8 cellular contexts compared by ENCODE assay signal in genomic region chr2:234248213-234248710, GRCh38.
DNase-seq lines count a peak whose midpoint lies in the region; ATAC-seq, FAIRE-seq and TF ChIP-seq lines count a peak whose summit lies in the region.
"Not testable (repeated sequence)": the region's sequence is repeated elsewhere in the genome, so short reads cannot be mapped to it uniquely, and the experiment has no call there.

No MANE protein-coding gene starts in this region.

- not testable (repeated sequence) for H2BK20ac ChIP-seq in IMR-90 (ENCODE audit: low read depth, low read length)

- not testable (repeated sequence) for H3K27me3 ChIP-seq in IMR-90 (ENCODE audit: control insufficient read depth, insufficient read depth, low read length); Panc1 (ENCODE audit: control insufficient read depth, insufficient read depth, low read length); SK-N-SH (ENCODE audit: insufficient read depth); keratinocyte (ENCODE audit: control insufficient read depth, extremely low read depth, insufficient read depth, low read length); neuronal stem cell (ENCODE audit: control insufficient read depth in 3 of 3, insufficient read depth in 3 of 3, low read depth in 1 of 3, low read length in 3 of 3)

- H3K4me1 Mint-ChIP-seq in MCF 10A (ENCODE audit: insufficient read depth, unreplicated experiment): peaks cover 69% of the 10 kb centered on the region

- not testable (repeated sequence) for TF ChIP-seq RAD21 in IMR-90 (IDR thresholded peaks at IDR 0.05; ENCODE audit: low read length); SK-N-SH (IDR thresholded peaks at IDR 0.05; ENCODE audit: low read length)

- POLR2A ChIA-PET in IMR-90 (lab: Charles Lee; ENCODE audit: unreplicated experiment); Panc1 (lab: Charles Lee); SK-N-SH (lab: Yijun Ruan, JAX): not testable (repeated sequence)
- POLR2A ChIA-PET in MCF 10A (lab: Yijun Ruan, JAX): interaction anchor here (1.4 to 2.8 kb wide), 2 partner anchors 10 to 108 kb away, joined by 3 to 15 read pairs; no protein-coding TSS in a partner anchor

- H2BK5ac ChIP-seq in IMR-90 (ENCODE audit: low read depth, low read length, poor library complexity, severe bottlenecking); neuronal stem cell (ENCODE audit: low read length): not testable (repeated sequence)

- not testable (repeated sequence) for H3K18ac ChIP-seq in IMR-90 (ENCODE audit: low read depth, low read length); neuronal stem cell (ENCODE audit: low read length)

- intact Hi-C loops in IMR-90 (cut with micrococcal nuclease); MCF 10A (cut with micrococcal nuclease): not testable (repeated sequence)
- intact Hi-C loops in Panc1 (cut with micrococcal nuclease; ENCODE audit: unreplicated experiment): loop anchor here (10.0 kb wide), 1 partner anchor 63 kb away; no protein-coding TSS in a partner anchor

- not testable (repeated sequence) for H2BK12ac ChIP-seq in neuronal stem cell (ENCODE audit: low read length)

- not testable (repeated sequence) for ATAC-seq in IMR-90 (ENCODE audit: low read depth); Panc1

- not testable (repeated sequence) for H3K23ac ChIP-seq in IMR-90 (ENCODE audit: low read depth, low read length); neuronal stem cell (ENCODE audit: low read depth, low read length, poor library complexity)

- H3K4me2 ChIP-seq in IMR-90 (ENCODE audit: low read depth, low read length); SK-N-SH; keratinocyte (ENCODE audit: control insufficient read depth, extremely low read depth, insufficient read depth, low read depth, low read length); neuronal stem cell (ENCODE audit: insufficient read depth, low read length, poor library complexity, severe bottlenecking): not testable (repeated sequence)

- not testable (repeated sequence) for H3K9me1 ChIP-seq in IMR-90 (ENCODE audit: insufficient read depth, low read length); keratinocyte (ENCODE audit: control insufficient read depth, extremely low read depth, insufficient read depth, low read length)

- 100% methylated on average over 2 of the region's 10 CpGs; no CpG with 5 or more reads in 1 of the 2 experiments for WGBS in IMR-90 (ENCODE audit: extremely low coverage in 2 of 2, insufficient read length in 1 of 2), 2 experiments
- WGBS in SK-N-SH (ENCODE audit: low lambda C conversion rate): 86% methylated on average over 10 of the region's 10 CpGs
- WGBS in neuronal stem cell (ENCODE audit: extremely low coverage in 2 of 2, insufficient read length in 2 of 2, insufficient replicate concordance in 1 of 2), 2 donors: no CpG with 5 or more reads among the region's 10 CpGs

- H2AFZ ChIP-seq in IMR-90 (replicated peaks; ENCODE audit: low read length, poor library complexity); SK-N-SH (ENCODE audit: low read depth); keratinocyte (ENCODE audit: control insufficient read depth, low read length); neuronal stem cell (ENCODE audit: low read length): not testable (repeated sequence)

- peak; percentile 21 for DNase-seq in A172 (ENCODE audit: low spot score)
- DNase-seq in IMR-90; Panc1 (ENCODE audit: low read depth, low spot score); SK-N-SH; MCF 10A (ENCODE audit: unreplicated experiment); epithelial cell of prostate (ENCODE audit: low read depth, low spot score); keratinocyte (ENCODE audit: low read depth, low spot score); neuronal stem cell (ENCODE audit: low spot score): not testable (repeated sequence)

- H2BK120ac ChIP-seq in IMR-90 (ENCODE audit: low read depth, low read length): peak overlapping the region; percentile 33; the same call in 1 of the 2 replicates
- H2BK120ac ChIP-seq in neuronal stem cell (ENCODE audit: low read depth, low read length): not testable (repeated sequence)

- H4K20me1 ChIP-seq in IMR-90 (ENCODE audit: insufficient read depth, low read length); SK-N-SH (ENCODE audit: insufficient read depth); keratinocyte (ENCODE audit: control insufficient read depth, extremely low read depth, insufficient read depth, low read length): not testable (repeated sequence)

- not testable (repeated sequence) for FAIRE-seq in keratinocyte (lab: Jason Lieb, UNC)

- H3K9me2 ChIP-seq in SK-N-SH: not testable (repeated sequence)

- not testable (repeated sequence) for H3K56ac ChIP-seq in IMR-90 (ENCODE audit: extremely low read depth, insufficient read depth, low read length)

- not testable (repeated sequence) for H3K9me3 Mint-ChIP-seq in MCF 10A (ENCODE audit: unreplicated experiment)

- not testable (repeated sequence) for H3K4ac ChIP-seq in IMR-90 (ENCODE audit: low read depth, low read length); neuronal stem cell (ENCODE audit: low read length)

- H3K4me1 ChIP-seq in IMR-90 (ENCODE audit: control insufficient read depth, insufficient read depth, low read length) (peaks cover 19% of the 10 kb centered on the region), Panc1 (ENCODE audit: control insufficient read depth, insufficient read depth, low read length) (peaks cover 60% of the 10 kb centered on the region), SK-N-SH (ENCODE audit: control insufficient read depth in 1 of 2, insufficient read depth in 2 of 2, low read depth in 1 of 2, low read length in 1 of 2) (peaks cover 0 to 51% of the 10 kb centered on the region in 2 experiments), keratinocyte (ENCODE audit: control insufficient read depth, extremely low read depth, insufficient read depth, low read length) (peaks cover 77% of the 10 kb centered on the region)
- H3K4me1 ChIP-seq in neuronal stem cell (ENCODE audit: control insufficient read depth in 2 of 2, insufficient read depth in 1 of 2, low read depth in 1 of 2, low read length in 2 of 2): not testable (repeated sequence)

- H3K79me2 ChIP-seq in SK-N-SH (ENCODE audit: insufficient read depth); keratinocyte (ENCODE audit: control insufficient read depth, insufficient read depth, low read length): not testable (repeated sequence)

- in situ Hi-C loops in IMR-90 (cut with MboI; ENCODE audit: low sequenced_read_pairs); Panc1 (cut with HindIII; ENCODE audit: low pct_unique_long_range_greater_than_20kb, low sequenced_read_pairs): not testable (repeated sequence)

- not testable (repeated sequence) for H3K9me3 ChIP-seq in IMR-90 (ENCODE audit: control insufficient read depth, insufficient read depth, low read length); SK-N-SH; keratinocyte (ENCODE audit: control insufficient read depth, low read depth, low read length); neuronal stem cell (replicated peaks in 1 of 2; ENCODE audit: control insufficient read depth in 2 of 2, insufficient read depth in 1 of 2, low read depth in 1 of 2, low read length in 2 of 2)
- peaks cover 13% of the 10 kb centered on the region; the same call in 1 of the 2 replicates for H3K9me3 ChIP-seq in Panc1 (ENCODE audit: control insufficient read depth, insufficient read depth, low read depth, low read length)

- not testable (repeated sequence) for H4K8ac ChIP-seq in IMR-90 (ENCODE audit: low read depth in 2 of 2, low read length in 2 of 2); neuronal stem cell (ENCODE audit: low read depth, low read length)

- not testable (repeated sequence) for TF ChIP-seq CTCF in IMR-90 (conservative IDR thresholded peaks at IDR 0.05; ENCODE audit: low read depth, low read length); Panc1 (IDR thresholded peaks at IDR 0.05); SK-N-SH (IDR thresholded peaks at IDR 0.05); MCF 10A (IDR thresholded peaks at IDR 0.05; ENCODE audit: unreplicated experiment); keratinocyte (optimal IDR thresholded peaks at IDR 0.05 in 1 of 3, IDR thresholded peaks at IDR 0.05 in 1 of 3, conservative IDR thresholded peaks at IDR 0.05 in 1 of 3; ENCODE audit: extremely low read depth in 1 of 3, insufficient read depth in 2 of 3, low read length in 3 of 3)

- not testable (repeated sequence) for H3K4me3 ChIP-seq in IMR-90 (ENCODE audit: insufficient read depth, low read depth, low read length); Panc1 (ENCODE audit: low read depth in 2 of 2, low read length in 2 of 2); SK-N-SH (ENCODE audit: low read depth in 2 of 2, low read length in 1 of 2); keratinocyte (ENCODE audit: control insufficient read depth in 2 of 3, extremely low read depth in 1 of 3, insufficient read depth in 2 of 3, low read depth in 1 of 3, low read length in 3 of 3); neuronal stem cell (ENCODE audit: low read length in 2 of 2)

- not testable (repeated sequence) for H3K9ac ChIP-seq in IMR-90 (ENCODE audit: low read depth, low read length); SK-N-SH; neuronal stem cell (ENCODE audit: low read depth, low read length, poor library complexity)
- peak overlapping the region; percentile 83 for H3K9ac ChIP-seq in keratinocyte (ENCODE audit: control insufficient read depth, extremely low read depth, insufficient read depth, low read length)

- TF ChIP-seq EP300 in SK-N-SH (IDR thresholded peaks at IDR 0.05; ENCODE audit: borderline replicate concordance in 1 of 2, low read depth in 1 of 2, low read length in 1 of 2): not testable (repeated sequence)

- CTCF ChIA-PET in IMR-90 (lab: Yijun Ruan, JAX); Panc1 (lab: Charles Lee): not testable (repeated sequence)
- CTCF ChIA-PET in SK-N-SH (lab: Yijun Ruan, JAX) (interaction anchor here (1.3 kb wide), 1 partner anchor 10 kb away, joined by 5 read pairs; no protein-coding TSS in a partner anchor), MCF 10A (lab: Yijun Ruan, JAX) (interaction anchor here (0.7 to 0.8 kb wide), 2 partner anchors 9 to 113 kb away, joined by 3 read pairs; no protein-coding TSS in a partner anchor)

- H3F3A ChIP-seq in SK-N-SH (replicated peaks; ENCODE audit: insufficient read depth): peaks cover 73% of the 10 kb centered on the region

- H4K5ac ChIP-seq in IMR-90 (ENCODE audit: low read depth, low read length): not testable (repeated sequence)

- H2AK9ac ChIP-seq in IMR-90 (replicated peaks; ENCODE audit: low read depth, low read length, poor library complexity): not testable (repeated sequence)

- not testable (repeated sequence) for H3K14ac ChIP-seq in IMR-90 (replicated peaks; ENCODE audit: low read depth, low read length); neuronal stem cell (ENCODE audit: low read length)

- not testable (repeated sequence) for H3K79me1 ChIP-seq in IMR-90 (ENCODE audit: low read depth in 1 of 2, low read length in 2 of 2); neuronal stem cell (ENCODE audit: low read depth, low read length)

- H2AK5ac ChIP-seq in IMR-90 (ENCODE audit: low read depth, low read length) (0 out of 2 replicates have a peak overlapping the region, but pooled peaks have one; percentile 23), neuronal stem cell (ENCODE audit: low read depth, low read length) (peak overlapping the region; percentile 62)

- peak overlapping the region; percentile 94 for H3K27ac Mint-ChIP-seq in MCF 10A (ENCODE audit: low read depth, unreplicated experiment)

- dilution Hi-C loops in IMR-90 (cut with HindIII; ENCODE audit: low sequenced_read_pairs, unreplicated experiment); keratinocyte (cut with MboI; ENCODE audit: extremely low pct_ligation_motif_present, low sequenced_read_pairs): not testable (repeated sequence)

- not testable (repeated sequence) for H3K36me3 ChIP-seq in IMR-90 (ENCODE audit: control insufficient read depth, insufficient read depth, low read length); Panc1 (ENCODE audit: control insufficient read depth, insufficient read depth, low read length); SK-N-SH (replicated peaks in 1 of 2; ENCODE audit: control insufficient read depth in 1 of 2, insufficient read depth in 2 of 2, low read length in 1 of 2); keratinocyte (ENCODE audit: control insufficient read depth in 2 of 2, extremely low read depth in 1 of 2, insufficient read depth in 2 of 2, low read length in 2 of 2); neuronal stem cell (replicated peaks in 1 of 2; ENCODE audit: control insufficient read depth in 2 of 2, insufficient read depth in 2 of 2, low read length in 2 of 2)

- H3K27ac ChIP-seq in IMR-90 (ENCODE audit: insufficient read depth, low read length); neuronal stem cell (replicated peaks; ENCODE audit: low read length): not testable (repeated sequence)
- peak overlapping the region; percentile 99 for H3K27ac ChIP-seq in Panc1 (ENCODE audit: low read length)
- peak overlapping the region in 1 of 2 experiments; percentile 98; a peak in 2 of 4 replicates for H3K27ac ChIP-seq in SK-N-SH (ENCODE audit: low read depth in 2 of 2, low read length in 1 of 2)
- peak overlapping the region; percentile 85 for H3K27ac ChIP-seq in epithelial cell of prostate
- peak overlapping the region; percentile 99 for H3K27ac ChIP-seq in keratinocyte (ENCODE audit: control insufficient read depth, insufficient read depth, low read length)

- not testable (repeated sequence) for H4K91ac ChIP-seq in IMR-90 (ENCODE audit: insufficient read depth, low read depth, low read length); neuronal stem cell (ENCODE audit: low read depth, low read length, poor library complexity)

- H3K27me3 Mint-ChIP-seq in MCF 10A (ENCODE audit: insufficient read depth, unreplicated experiment): not testable (repeated sequence)

- BruUV-seq in IMR-90 (replicated peaks; lab: Mats Ljungman, UMichigan); Panc1 (replicated peaks; lab: Mats Ljungman, UMichigan); MCF 10A (replicated peaks; lab: Mats Ljungman, UMichigan): not testable (repeated sequence)

- TF ChIP-seq POLR2A in IMR-90 (IDR thresholded peaks at IDR 0.05; ENCODE audit: low read depth, low read length): not testable (repeated sequence)

- not testable (repeated sequence) for H2BK15ac ChIP-seq in IMR-90 (ENCODE audit: low read depth, low read length); neuronal stem cell (ENCODE audit: low read length)

- not testable (repeated sequence) for H3K4me3 Mint-ChIP-seq in MCF 10A (ENCODE audit: unreplicated experiment)

- not testable (repeated sequence) for H3K36me3 Mint-ChIP-seq in MCF 10A (ENCODE audit: insufficient read depth, unreplicated experiment)
